Comparison of ENCODE assay signal across 21 cellular contexts in genomic region chr2:48337871-48338270, GRCh38. TPM values are rescaled to one million over a fixed set of nuclear protein-coding genes. Genes with fewer than 3 reads are reported as not detected.
DNase-seq lines count a peak whose midpoint lies in the region; ATAC-seq, FAIRE-seq and TF ChIP-seq lines count a peak whose summit lies in the region.
"Had no signal": no experiment of that assay in that cellular context is flagged by ENCODE, and none has a peak within 500 bp of the region (broad histone marks: within the 10 kb centered on the region; RNA-seq: fewer than 3 reads in every experiment).

No MANE protein-coding gene starts in this region.

- no peak overlapping the region for H4K8ac ChIP-seq in mesendoderm (ENCODE audit: low read depth, low read length)

- H3K18ac ChIP-seq in mesendoderm (ENCODE audit: low read length): no peak overlapping the region

- no peak overlapping the region for H3K4ac ChIP-seq in mesendoderm (ENCODE audit: low read depth, low read length)

- H3K27me3 ChIP-seq in bronchial epithelial cell (ENCODE audit: control insufficient read depth, insufficient read depth, low read length): no peaks in the 10 kb centered on the region
- no peaks in the 10 kb centered on the region for H3K27me3 ChIP-seq in mesendoderm (ENCODE audit: insufficient read depth, low read length, poor library complexity)
- H3K27me3 ChIP-seq: BLaER1 treated with 17β-estradiol and CSF1 and Interleukin-3, amounts not matched to agents 10 nM and 100 nM had no signal

- H3K4me3 ChIP-seq in bronchial epithelial cell (ENCODE audit: low read depth, low read length): no peak overlapping the region
- no peak overlapping the region for H3K4me3 ChIP-seq in mesendoderm (ENCODE audit: low read length)
- H3K4me3 ChIP-seq: A549; BLaER1 treated with 17β-estradiol and CSF1 and Interleukin-3, amounts not matched to agents 10 nM and 100 nM had no signal

- no peak overlapping the region for H2BK5ac ChIP-seq in mesendoderm (ENCODE audit: low read length)

- peaks cover 5% of the 10 kb centered on the region for H3K79me1 ChIP-seq in mesendoderm (ENCODE audit: low read length)

- no peak overlapping the region for H3K4me3 Mint-ChIP-seq in activated T-cell treated with anti-CD3 and anti-CD28 coated beads, Interleukin-2, amount 50 U/mL, for 72 hours
- H3K4me3 Mint-ChIP-seq: B cell; CD8-positive, alpha-beta T cell had no signal

- peaks cover 20% of the 10 kb centered on the region for H3K4me1 Mint-ChIP-seq in activated T-cell treated with anti-CD3 and anti-CD28 coated beads, Interleukin-2, amount 50 U/mL, for 72 hours (ENCODE audit: low read depth)

- H4K5ac ChIP-seq in mesendoderm (ENCODE audit: low read length): no peak overlapping the region

- no peak for DNase-seq in activated T-cell treated with anti-CD3 and anti-CD28 coated beads, Interleukin-2, amount 50 U/mL, for 72 hours
- DNase-seq in activated T-cell treated with anti-CD3 and anti-CD28 coated beads for 4 hours (no peak), GM19239 (ENCODE audit: insufficient read length, low spot score) (no peak), bronchial epithelial cell (ENCODE audit: low read depth) (peak; percentile 50), mesendoderm (no peak), GM19240 (ENCODE audit: insufficient read length, low spot score) (no peak), cerebellar nuclear complex (lab: John Stamatoyannopoulos, UW) (no peak)
- DNase-seq: AML-193; Caco-2; Calu3; CD8-positive, alpha-beta T cell; DMS79 treated with DMSO at 0.1 percent for 48 hours; GF-D8 had no signal

- peak; percentile 54 for FAIRE-seq in GM19239 (lab: Jason Lieb, UNC)
- no peak for FAIRE-seq in bronchial epithelial cell (lab: Jason Lieb, UNC)
- FAIRE-seq: A549, D721Med, G401.6, GM12891 had no signal

- H3K4me2 ChIP-seq in mesendoderm (ENCODE audit: low read length): no peak overlapping the region
- H3K4me2 ChIP-seq: A549; BLaER1 treated with 17β-estradiol and CSF1 and Interleukin-3, amounts not matched to agents 10 nM and 100 nM had no signal

- H3K27ac Mint-ChIP-seq in activated T-cell treated with anti-CD3 and anti-CD28 coated beads, Interleukin-2, amount 50 U/mL, for 72 hours: peak overlapping the region; percentile 27
- H3K27ac Mint-ChIP-seq: B cell; CD8-positive, alpha-beta T cell had no signal

- no peak overlapping the region for H2AK5ac ChIP-seq in mesendoderm (ENCODE audit: low read length)

- no CpG with 5 or more reads among the region's 3 CpGs for WGBS in mesendoderm (ENCODE audit: extremely low coverage, insufficient coverage, low lambda C conversion rate)

- H3K9me3 Mint-ChIP-seq in activated T-cell treated with anti-CD3 and anti-CD28 coated beads, Interleukin-2, amount 50 U/mL, for 72 hours: peaks cover 2 to 4% of the 10 kb centered on the region in 2 donors
- H3K9me3 Mint-ChIP-seq: CD8-positive, alpha-beta T cell had no signal

- peaks cover 3 to 13% of the 10 kb centered on the region in 2 donors for H3K36me3 Mint-ChIP-seq in activated T-cell treated with anti-CD3 and anti-CD28 coated beads, Interleukin-2, amount 50 U/mL, for 72 hours (ENCODE audit: insufficient read depth in 2 of 2)

- ATAC-seq in activated T-cell treated with anti-CD3 and anti-CD28 coated beads, Interleukin-2, amount 50 U/mL, for 72 hours (replicated peaks in 1 of 2): no peak
- ATAC-seq: A549; CD8-positive, alpha-beta T cell had no signal

- peaks cover 5% of the 10 kb centered on the region for H3K79me2 ChIP-seq in mesendoderm (ENCODE audit: control insufficient read depth, insufficient read depth, low read length)

- H3K36me3 ChIP-seq in bronchial epithelial cell (ENCODE audit: control insufficient read depth, insufficient read depth, low read length) (no peaks in the 10 kb centered on the region), mesendoderm (ENCODE audit: control insufficient read depth, insufficient read depth, low read length) (no peaks in the 10 kb centered on the region)

- no peaks in the 10 kb centered on the region for H3K27me3 Mint-ChIP-seq in activated T-cell treated with anti-CD3 and anti-CD28 coated beads, Interleukin-2, amount 50 U/mL, for 72 hours (ENCODE audit: low read depth)
- H3K27me3 Mint-ChIP-seq: B cell had no signal

- H2BK15ac ChIP-seq in mesendoderm (replicated peaks; ENCODE audit: low read depth): no peak overlapping the region

- no peak overlapping the region for H3K23ac ChIP-seq in mesendoderm (ENCODE audit: low read length)

- no peaks in the 10 kb centered on the region for H3K4me1 ChIP-seq in mesendoderm (ENCODE audit: control insufficient read depth, low read depth, low read length)
- H3K4me1 ChIP-seq: Caco-2 had no signal

- no peak overlapping the region for H3K9ac ChIP-seq in mesendoderm (ENCODE audit: low read length)
- H3K9ac ChIP-seq: BLaER1 treated with 17β-estradiol and CSF1 and Interleukin-3, amounts not matched to agents 10 nM and 100 nM had no signal

- H3K56ac ChIP-seq in mesendoderm (ENCODE audit: low read length): no peak overlapping the region

- no peak for TF ChIP-seq CTCF in bronchial epithelial cell (IDR thresholded peaks at IDR 0.05; ENCODE audit: insufficient read depth, low read length, severe bottlenecking)

- H2BK120ac ChIP-seq in mesendoderm (ENCODE audit: low read depth, low read length): no peak overlapping the region

- no peak overlapping the region for H3K27ac ChIP-seq in mesendoderm (ENCODE audit: low read depth, low read length)
- H3K27ac ChIP-seq: 22Rv1; A549; BLaER1 treated with 17β-estradiol and CSF1 and Interleukin-3, amounts not matched to agents 10 nM and 100 nM; C4-2B had no signal

RNA-seq across cellular contexts. Expression of gene FOXN2, which starts 23.4 kb away (rescaled TPM):
- total RNA-seq in activated T-cell treated with anti-CD3 and anti-CD28 coated beads, Interleukin-2, amount 50 U/mL, for 72 hours: 10 to 100 TPM; 33.7 to 36.4 TPM
- 24.5 and 29.2 TPM in 2 replicates for total RNA-seq in bronchial epithelial cell
- polyA plus RNA-seq in mesendoderm (2013, experiment 1 of 2): 8.6 TPM
- polyA plus RNA-seq in mesendoderm (2013, experiment 2 of 2): 8.7 TPM
